ENCODE assay signal across 7 cellular contexts in the genomic region with DNA sequence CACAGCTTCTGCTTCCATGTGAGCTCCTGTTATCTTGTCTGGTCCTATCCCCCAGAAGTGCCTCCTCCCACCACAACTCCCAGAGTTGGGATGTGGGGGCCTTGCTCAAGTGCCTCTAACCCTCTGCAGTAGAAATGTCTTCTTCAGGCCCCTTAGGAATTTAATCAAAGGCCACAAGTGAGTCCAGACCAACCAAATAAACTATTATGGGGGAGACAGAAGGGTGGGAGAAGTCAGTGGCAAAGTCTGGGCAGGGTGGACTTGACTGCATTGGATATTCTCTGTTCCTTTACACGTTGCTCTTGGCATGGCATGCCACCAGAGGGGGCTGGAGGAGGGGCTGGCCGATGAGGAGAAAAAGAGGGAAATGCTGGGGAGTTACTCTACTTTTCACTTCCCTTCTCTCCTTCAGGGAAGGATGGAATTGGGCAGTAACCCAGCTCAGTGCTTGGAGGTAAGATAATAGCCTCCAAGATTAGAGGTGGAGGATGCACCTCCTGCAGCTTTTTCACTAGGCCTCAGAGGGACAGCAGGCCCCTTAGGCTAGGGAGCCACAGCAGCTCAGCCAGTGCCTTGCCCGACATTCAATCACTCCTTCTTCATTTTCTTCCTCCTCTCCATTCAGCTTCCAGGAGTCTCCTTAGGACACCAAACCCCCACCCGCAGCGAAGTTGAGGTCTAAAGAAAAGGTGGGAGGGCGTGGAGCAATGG. TPM values are rescaled to one million over a fixed set of nuclear protein-coding genes. Genes with fewer than 3 reads are reported as not detected.
A peak's percentile ranks its signal among the peaks of the same experiment; 100 is the strongest.
DNase-seq lines count a peak whose midpoint lies in the region; ATAC-seq and TF ChIP-seq lines count a peak whose summit lies in the region.

No MANE protein-coding gene starts in this region.

- peak overlapping the region; percentile 61 for H3K27ac Mint-ChIP-seq in activated B cell treated with CpG ODN at 0.5 μM for 24 hours

- TF ChIP-seq CTCF in activated B cell treated with CpG ODN at 0.5 μM for 24 hours (IDR thresholded peaks at IDR 0.05) (no peak), psoas muscle (IDR thresholded peaks at IDR 0.05) (no peak)

- H3K4me3 Mint-ChIP-seq in activated B cell treated with CpG ODN at 0.5 μM for 24 hours, result peak overlapping the region; percentile 100

- peaks cover 0 to 12% (median 4%) of the 10 kb centered on the region in 3 donors for H3K27me3 ChIP-seq in psoas muscle (ENCODE audit: insufficient read depth in 3 of 3, low read length in 2 of 3)

- peaks cover 27% of the 10 kb centered on the region for H3K4me1 Mint-ChIP-seq in activated B cell treated with CpG ODN at 0.5 μM for 24 hours

- ATAC-seq in activated B cell treated with CpG ODN at 0.5 μM for 24 hours (ENCODE audit: low read depth) (no peak), HG03442 (IDR thresholded peaks at IDR 0.05; ENCODE audit: unreplicated experiment) (no peak), psoas muscle (no peak), GM21576 (IDR thresholded peaks at IDR 0.05; ENCODE audit: unreplicated experiment) (no peak)

- WGBS in psoas muscle, 3 donors, result 52 to 58% (median 55%) methylated on average over 6 of the region's 6 CpGs

- no peaks in the 10 kb centered on the region for H3K9me3 ChIP-seq in psoas muscle

- intact Hi-C loops in activated B cell treated with CpG ODN at 0.5 μM for 24 hours (cut with micrococcal nuclease), result no loop called here
- intact Hi-C loops in psoas muscle (cut with DNase I), result loop anchor here in 1 of 2 donors (10.0 kb wide), 1 partner anchor 304 kb away; no protein-coding TSS in a partner anchor

- no peak overlapping the region for H3K4me3 ChIP-seq in psoas muscle

- H3K36me3 ChIP-seq in psoas muscle (ENCODE audit: insufficient read depth in 1 of 2, low read depth in 1 of 2), result no peaks in the 10 kb centered on the region

- DNase-seq in ELR (ENCODE audit: low read depth) (peak; percentile 42), KBM-7 (peak; percentile 73), activated B cell treated with CpG ODN at 0.5 μM for 24 hours (no peak), kidney glomerular epithelial cell (lab: John Stamatoyannopoulos, UW) (peak; percentile 16), psoas muscle (no peak)

- CTCF ChIA-PET in activated B cell treated with CpG ODN at 0.5 μM for 24 hours (lab: Charles Lee), result interaction anchor here (1.0 to 1.3 kb wide), 2 partner anchors 9 to 20 kb away, joined by 3 to 4 read pairs; no protein-coding TSS in a partner anchor

- H3K36me3 Mint-ChIP-seq in activated B cell treated with CpG ODN at 0.5 μM for 24 hours (ENCODE audit: low read depth), result peaks cover 29% of the 10 kb centered on the region

- peaks cover 3% of the 10 kb centered on the region for H3K4me1 ChIP-seq in psoas muscle

- POLR2A ChIA-PET in activated B cell treated with CpG ODN at 0.5 μM for 24 hours (lab: Charles Lee), result interaction anchor here (0.9 to 3.2 kb wide), 3 partner anchors 13 to 248 kb away, joined by 3 to 41 read pairs (median 15); partner anchors contain the start of genes PABPN1 and THTPA

- peaks cover 18% of the 10 kb centered on the region for H3K27me3 Mint-ChIP-seq in activated B cell treated with CpG ODN at 0.5 μM for 24 hours

- in situ Hi-C loops in KBM-7 (cut with MboI; ENCODE audit: low pct_unique_long_range_greater_than_20kb, low sequenced_read_pairs), result loop anchor here (10.0 kb wide), 1 partner anchor 94 kb away; no protein-coding TSS in a partner anchor

- no peak overlapping the region for H3K27ac ChIP-seq in psoas muscle

- no peaks in the 10 kb centered on the region for H3K9me3 Mint-ChIP-seq in activated B cell treated with CpG ODN at 0.5 μM for 24 hours

RNA-seq across cellular contexts. Expression of gene AP1G2, which starts 1.2 kb away (rescaled TPM):
- 336 and 373 TPM in 2 replicates for total RNA-seq in activated B cell treated with CpG ODN at 0.5 μM for 24 hours
- 10 to 100 TPM in 1 of 4 donors, 1 to 10 TPM in 3; 4.4 to 11.0 (median 6.1) TPM for total RNA-seq in psoas muscle
- 1 to 10 TPM; 3.3 to 5.3 (median 4.3) TPM for polyA plus RNA-seq in psoas muscle

RNA-seq across cellular contexts. Expression of gene JPH4, which starts 9.8 kb away (rescaled TPM):
- total RNA-seq in activated B cell treated with CpG ODN at 0.5 μM for 24 hours, result 1.6 and 2.0 TPM in 2 replicates
- under 1 TPM; 0.05 to 0.62 (median 0.17) TPM for total RNA-seq in psoas muscle
- under 1 TPM; 0.01 to 0.13 (median 0.03) TPM for polyA plus RNA-seq in psoas muscle

RNA-seq across cellular contexts. Expression of gene THTPA, which starts 12.7 kb away (rescaled TPM):
- total RNA-seq in activated B cell treated with CpG ODN at 0.5 μM for 24 hours (18.0 and 18.6 TPM in 2 replicates), psoas muscle (10 to 100 TPM; 18.5 to 29.9 (median 23.2) TPM)
- polyA plus RNA-seq in psoas muscle, result 10 to 100 TPM; 23.0 to 53.5 (median 26.2) TPM

RNA-seq across cellular contexts. Expression of gene ZFHX2, which starts 17.2 kb away (rescaled TPM):
- total RNA-seq in activated B cell treated with CpG ODN at 0.5 μM for 24 hours (2.2 and 2.6 TPM in 2 replicates), psoas muscle (1 to 10 TPM in 1 of 4 donors, under 1 TPM in 3; 0.39 to 2.9 (median 0.63) TPM)
- polyA plus RNA-seq in psoas muscle, result under 1 TPM; 0.11 to 0.71 (median 0.69) TPM

Comparison
In these comparisons a context has a peak if more than half of its experiments do, and no peak if none do; other contexts are left out.
1. DNase-seq: peak in ELR (single experiment), KBM-7 (single experiment) and kidney glomerular epithelial cell (single experiment); none in activated B cell treated with CpG ODN at 0.5 μM for 24 hours (single experiment) and psoas muscle (0 of 2).
2. RNA of gene AP1G2, which starts 1.2 kb away (total RNA-seq): 336 to 373 TPM in activated B cell treated with CpG ODN at 0.5 μM for 24 hours; 4.4 to 11.0 TPM in psoas muscle; every median in the first group is over 10 times any median in the second.